9 cellular contexts compared by ENCODE assay signal in genomic region chr10:71729023-71729649, GRCh38. TPM values are rescaled to one million over a fixed set of nuclear protein-coding genes. Genes with fewer than 3 reads are reported as not detected.
A peak's percentile ranks its signal among the peaks of the same experiment; 100 is the strongest.
DNase-seq lines count a peak whose midpoint lies in the region; ATAC-seq, FAIRE-seq and TF ChIP-seq lines count a peak whose summit lies in the region.
"Had no signal": no experiment of that assay in that cellular context is flagged by ENCODE, and none has a peak within 500 bp of the region (broad histone marks: within the 10 kb centered on the region; RNA-seq: fewer than 3 reads in every experiment).

No MANE protein-coding gene starts in this region.

- intact Hi-C loops in CD8-positive, alpha-beta T cell (cut with DNase I, micrococcal nuclease) = no loop called here

- ATAC-seq in CD8-positive, alpha-beta T cell = no peak
- ATAC-seq in naive B cell (ENCODE audit: low read depth in 2 of 2) (no peak), HG03378 (IDR thresholded peaks at IDR 0.05; ENCODE audit: unreplicated experiment) (no peak)

- peak overlapping the region; percentile 98 for H3K27ac Mint-ChIP-seq in CD8-positive, alpha-beta T cell
- peak overlapping the region in 4 of 6 donors; percentile 54 to 90 (median 66) for H3K27ac Mint-ChIP-seq in naive B cell

- H3K36me3 Mint-ChIP-seq in CD8-positive, alpha-beta T cell = no peaks in the 10 kb centered on the region
- no peaks in the 10 kb centered on the region for H3K36me3 Mint-ChIP-seq in naive B cell

- no peaks in the 10 kb centered on the region for H3K9me3 Mint-ChIP-seq in CD8-positive, alpha-beta T cell
- H3K9me3 Mint-ChIP-seq in naive B cell = no peaks in the 10 kb centered on the region

- H3K4me1 ChIP-seq in CD8-positive, alpha-beta T cell (ENCODE audit: insufficient read depth, low read length) = peaks cover 97% of the 10 kb centered on the region

- TF ChIP-seq CTCF in CD8-positive, alpha-beta T cell (IDR thresholded peaks at IDR 0.05) = no peak
- TF ChIP-seq CTCF in NB4 (IDR thresholded peaks at IDR 0.05; ENCODE audit: low read depth, low read length) (no peak), bronchial epithelial cell (IDR thresholded peaks at IDR 0.05; ENCODE audit: insufficient read depth, low read length, severe bottlenecking) (no peak)

- FAIRE-seq in bronchial epithelial cell (lab: Jason Lieb, UNC) = no peak
- FAIRE-seq: RCC 7860 had no signal

- POLR2A ChIA-PET in CD8-positive, alpha-beta T cell (lab: Charles Lee) = interaction anchor here (1.5 to 10.0 kb wide), 7 partner anchors 10 to 41 kb away, joined by 6 to 162 read pairs (median 12); partner anchors contain the start of gene VSIR

- H3K36me3 ChIP-seq in CD8-positive, alpha-beta T cell (ENCODE audit: insufficient read depth, low read length) = no peaks in the 10 kb centered on the region
- H3K36me3 ChIP-seq in bronchial epithelial cell (ENCODE audit: control insufficient read depth, insufficient read depth, low read length) = no peaks in the 10 kb centered on the region

- no peak overlapping the region for H3K4me3 ChIP-seq in CD8-positive, alpha-beta T cell (ENCODE audit: low read depth, low read length)
- no peak overlapping the region for H3K4me3 ChIP-seq in NB4 (ENCODE audit: low read depth, low read length)
- no peak overlapping the region for H3K4me3 ChIP-seq in bronchial epithelial cell (ENCODE audit: low read depth, low read length)

- H3K27ac ChIP-seq in CD8-positive, alpha-beta T cell (ENCODE audit: low read depth, low read length) = peak overlapping the region; percentile 8

- no peaks in the 10 kb centered on the region for H3K9me3 ChIP-seq in CD8-positive, alpha-beta T cell (ENCODE audit: low read length)

- CTCF ChIA-PET in CD8-positive, alpha-beta T cell (lab: Charles Lee) = interaction anchor here (1.3 to 11.3 kb wide), 8 partner anchors 12 to 82 kb away, joined by 3 to 207 read pairs (median 18); partner anchors contain the start of gene VSIR

- peak; percentile 23 for TF ChIP-seq POLR2A in NB4 (IDR thresholded peaks at IDR 0.05; ENCODE audit: extremely low read depth, insufficient read length)

- H3K27me3 ChIP-seq in CD8-positive, alpha-beta T cell (ENCODE audit: insufficient read depth, low read length) = no peaks in the 10 kb centered on the region
- no peaks in the 10 kb centered on the region for H3K27me3 ChIP-seq in bronchial epithelial cell (ENCODE audit: control insufficient read depth, insufficient read depth, low read length)

- no peak for DNase-seq in CD8-positive, alpha-beta T cell
- DNase-seq in NB4 (ENCODE audit: low read depth) = peak; percentile 97
- peak; percentile 72 for DNase-seq in bronchial epithelial cell (ENCODE audit: low read depth)
- DNase-seq in naive B cell = no peak
- DNase-seq in epidermal melanocyte (ENCODE audit: insufficient read length, low spot score) = no peak
- DNase-seq in activated effector memory CD4-positive, alpha-beta T cell treated with anti-CD3 and anti-CD28 coated beads, Interleukin-2, amount 50 U/mL, for 16 hours = no peak
- DNase-seq in GM03348 (ENCODE audit: low spot score) = no peak

- no peak overlapping the region for H3K4me3 Mint-ChIP-seq in CD8-positive, alpha-beta T cell
- H3K4me3 Mint-ChIP-seq in naive B cell = peak overlapping the region; percentile 15 to 84 (median 76)

- H3K4me1 Mint-ChIP-seq in CD8-positive, alpha-beta T cell (ENCODE audit: low read depth) = peaks cover 90% of the 10 kb centered on the region
- H3K4me1 Mint-ChIP-seq in naive B cell = peaks cover 50 to 53% (median 50%) of the 10 kb centered on the region in 3 donors

- no peaks in the 10 kb centered on the region for H3K27me3 Mint-ChIP-seq in CD8-positive, alpha-beta T cell (ENCODE audit: low read depth)
- no peaks in the 10 kb centered on the region for H3K27me3 Mint-ChIP-seq in naive B cell

RNA-seq across cellular contexts. Expression of gene C10orf105, which starts 9.6 kb away (rescaled TPM):
- total RNA-seq in CD8-positive, alpha-beta T cell = under 1 TPM; 0.14 to 0.33 TPM
- not detected in 2 replicates for total RNA-seq in bronchial epithelial cell
- not detected for polyA plus RNA-seq in naive B cell (ENCODE audit: low read depth in 6 of 6)

RNA-seq across cellular contexts. Expression of gene VSIR, which starts 44.2 kb away (rescaled TPM):
- total RNA-seq in CD8-positive, alpha-beta T cell = 10 to 100 TPM; 57.3 to 61.7 TPM
- 6.8 and 7.9 TPM in 2 replicates for total RNA-seq in bronchial epithelial cell
- 10 to 100 TPM; 59.8 to 84.3 (median 64.0) TPM for polyA plus RNA-seq in naive B cell (ENCODE audit: low read depth in 6 of 6)

Comparison
In these comparisons a context has a peak if more than half of its experiments do, and no peak if none do; other contexts are left out.
1. DNase-seq: peak in NB4 (single experiment) and bronchial epithelial cell (single experiment); none in CD8-positive, alpha-beta T cell (0 of 7), naive B cell (single experiment), epidermal melanocyte (single experiment), activated effector memory CD4-positive, alpha-beta T cell treated with anti-CD3 and anti-CD28 coated beads, Interleukin-2, amount 50 U/mL, for 16 hours (single experiment) and GM03348 (single experiment).